Comparison of ENCODE assay signal across 8 cellular contexts in the genomic region with DNA sequence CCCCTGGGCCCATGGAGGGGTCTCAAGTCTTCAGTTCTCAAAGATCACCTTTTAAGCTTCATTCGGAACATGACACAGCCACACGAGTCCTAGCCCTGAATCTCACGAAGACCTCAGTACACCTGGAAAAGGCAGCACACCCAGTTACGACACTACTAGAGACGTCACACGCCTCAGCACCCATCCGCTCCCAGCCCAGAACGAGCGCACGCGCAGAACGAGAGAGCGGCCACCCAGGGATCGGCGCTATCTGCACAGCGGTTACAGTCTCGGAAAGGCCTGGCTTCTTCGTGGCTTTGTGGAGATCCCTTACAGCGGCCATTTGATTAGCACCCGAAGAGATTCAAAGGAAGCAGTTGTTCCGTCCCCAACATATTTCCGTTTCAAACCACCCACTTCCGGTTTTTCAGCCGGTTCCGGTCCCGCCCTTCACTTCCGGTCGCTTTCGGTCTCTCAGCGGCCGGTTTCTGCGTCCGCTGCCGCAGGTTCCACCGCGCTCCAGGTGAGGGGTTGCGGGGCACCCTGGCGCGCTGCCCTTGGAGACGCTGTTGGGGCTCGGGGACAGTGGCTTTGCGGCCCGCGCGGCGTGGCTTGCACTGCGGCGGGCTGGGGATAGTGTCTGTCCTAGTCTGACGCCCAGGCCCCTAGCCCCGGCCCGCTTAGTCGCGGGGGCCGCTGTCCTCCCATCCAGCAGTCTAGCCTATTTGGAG. TPM values are rescaled to one million over a fixed set of nuclear protein-coding genes. Genes with fewer than 3 reads are reported as not detected.
DNase-seq lines count a peak whose midpoint lies in the region; ATAC-seq, FAIRE-seq and TF ChIP-seq lines count a peak whose summit lies in the region.

A gene with protein sequence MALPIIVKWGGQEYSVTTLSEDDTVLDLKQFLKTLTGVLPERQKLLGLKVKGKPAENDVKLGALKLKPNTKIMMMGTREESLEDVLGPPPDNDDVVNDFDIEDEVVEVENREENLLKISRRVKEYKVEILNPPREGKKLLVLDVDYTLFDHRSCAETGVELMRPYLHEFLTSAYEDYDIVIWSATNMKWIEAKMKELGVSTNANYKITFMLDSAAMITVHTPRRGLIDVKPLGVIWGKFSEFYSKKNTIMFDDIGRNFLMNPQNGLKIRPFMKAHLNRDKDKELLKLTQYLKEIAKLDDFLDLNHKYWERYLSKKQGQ (plus strand): TSS at position 432 of the 710 bp plus-strand sequence. CDS start 5,626 bp downstream, outside the sequence.

- peak within 1 kb of the TSS; percentile 94 to 98 (median 97) for H3K4me3 ChIP-seq in HepG2 (replicated peaks in 1 of 3; ENCODE audit: insufficient read depth in 1 of 3, low read depth in 2 of 3, low read length in 3 of 3)

- H4K20me1 ChIP-seq in HepG2 (ENCODE audit: insufficient read depth, low read length), result no peaks in the 10 kb centered on the region

- TF ChIP-seq CTCF in C4-2B (conservative IDR thresholded peaks at IDR 0.05) (no peak), HepG2 (CRISPR knock-in tag; IDR thresholded peaks at IDR 0.05) (no peak)

- no TSS peak for BruUV-seq in HepG2 (replicated peaks; lab: Mats Ljungman, UMichigan)

- 3% methylated on average over 42 of the region's 54 CpGs for WGBS in HepG2 (ENCODE audit: low lambda C conversion rate)

- peak; percentile 86 for FAIRE-seq in HepG2 (lab: Jason Lieb, UNC)

- POLR2A ChIA-PET in HepG2 (lab: Yijun Ruan, JAX), result no interaction called here

- ATAC-seq in GM19395 (IDR thresholded peaks at IDR 0.05; ENCODE audit: unreplicated experiment), result peak; percentile 96
- peak; percentile 74 for ATAC-seq in HG03558 (IDR thresholded peaks at IDR 0.05; ENCODE audit: extremely low read depth, unreplicated experiment)
- ATAC-seq in HepG2, result peak; percentile 96

- H3K9me3 ChIP-seq in HepG2 (ENCODE audit: low read length), result no peaks in the 10 kb centered on the region; the same call in 1 of the 2 replicates

- H3K27ac ChIP-seq in C4-2B (peak within 1 kb of the TSS; percentile 82), HepG2 (ENCODE audit: extremely low read length, insufficient read depth, low read length) (peak within 1 kb of the TSS; percentile 79)

- H3K27me3 ChIP-seq in HepG2 (ENCODE audit: control insufficient read depth in 1 of 2, insufficient read depth in 2 of 2, low read length in 2 of 2), result no peaks in the 10 kb centered on the region; a peak in 1 of 5 replicates

- intact Hi-C loops in HepG2 (cut with micrococcal nuclease; ENCODE audit: unreplicated experiment), result loop anchor here (1.0 to 2.0 kb wide), 2 partner anchors 55 to 106 kb away; no protein-coding TSS in a partner anchor

- peak within 1 kb of the TSS; percentile 81 for H2AFZ ChIP-seq in HepG2 (ENCODE audit: low read length)

- peak within 1 kb of the TSS; percentile 89 for H3K4me2 ChIP-seq in HepG2 (ENCODE audit: low read depth, low read length)

- H3K36me3 ChIP-seq in HepG2 (replicated peaks in 1 of 2; ENCODE audit: control insufficient read depth in 1 of 2, insufficient read depth in 2 of 2, low read length in 2 of 2), result no peaks in the 10 kb centered on the region

- peak; percentile 77 to 78; a peak in 3 of 4 replicates for TF ChIP-seq POLR2A in HepG2 (IDR thresholded peaks at IDR 0.05; ENCODE audit: insufficient read depth in 1 of 2, low read depth in 2 of 2, low read length in 2 of 2)

- peaks cover 8% of the 10 kb centered on the region for H3K79me2 ChIP-seq in HepG2 (ENCODE audit: insufficient read depth, low read length)

- DNase-seq in NCI-H774 (lab: John Stamatoyannopoulos, UW), result peak; percentile 85
- DNase-seq in activated CD4-positive, alpha-beta T cell treated with anti-CD3 and anti-CD28 coated beads, Interleukin-2, amount 50 U/mL, for 4 hours, result peak; percentile 67 to 73
- peak; percentile 70 for DNase-seq in dermis blood vessel endothelial cell
- peak; percentile 76 for DNase-seq in HepG2 (ENCODE audit: low spot score)
- peak; percentile 73 for DNase-seq in stimulated activated CD4-positive, alpha-beta T cell treated with anti-CD3 and anti-CD28 coated beads, Interleukin-4, amount 100 ng/mL, for 1 hour

- no peak for TF ChIP-seq EP300 in HepG2 (IDR thresholded peaks at IDR 0.05; ENCODE audit: low read depth in 2 of 2, low read length in 2 of 2)
- no peak; the same call in 1 of the 2 replicates for TF ChIP-seq EP300 in HepG2 (CRISPR knock-in tag; IDR thresholded peaks at IDR 0.05; ENCODE audit: borderline replicate concordance)

- in situ Hi-C loops in HepG2 (cut with HindIII; ENCODE audit: extremely low pct_ligation_motif_present, low pct_unique_long_range_greater_than_20kb), result no loop called here

- peak; percentile 10; the same call in 1 of the 2 replicates for TF ChIP-seq RAD21 in HepG2 (CRISPR knock-in tag; IDR thresholded peaks at IDR 0.05)

- peak within 1 kb of the TSS; percentile 75 for H3K9ac ChIP-seq in HepG2 (ENCODE audit: insufficient read depth, low read depth, low read length)

- H3K4me1 ChIP-seq in HepG2 (ENCODE audit: insufficient read depth, low read length), result peaks cover 26% of the 10 kb centered on the region

- CTCF ChIA-PET in HepG2 (lab: Yijun Ruan, JAX; ENCODE audit: low intra/inter-chr PET ratio, low total read pairs), result no interaction called here

TF ChIP-seq in HepG2, 621 proteins besides CTCF, POLR2A, EP300 and RAD21 (continues in another document):
- TF ChIP-seq, protein P1, sequence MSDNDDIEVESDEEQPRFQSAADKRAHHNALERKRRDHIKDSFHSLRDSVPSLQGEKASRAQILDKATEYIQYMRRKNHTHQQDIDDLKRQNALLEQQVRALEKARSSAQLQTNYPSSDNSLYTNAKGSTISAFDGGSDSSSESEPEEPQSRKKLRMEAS (IDR thresholded peaks at IDR 0.05), result peak; percentile 64
- peak; percentile 93 for TF ChIP-seq ELF1 (CRISPR knock-in tag; IDR thresholded peaks at IDR 0.05)
- peak; percentile 74 for TF ChIP-seq SALL1 (CRISPR knock-in tag; IDR thresholded peaks at IDR 0.05)
- peak; percentile 65; the same call in 1 of the 2 replicates for TF ChIP-seq ZNF350 (CRISPR knock-in tag; IDR thresholded peaks at IDR 0.05; ENCODE audit: borderline replicate concordance, low read depth)
- TF ChIP-seq SRY (CRISPR knock-in tag; IDR thresholded peaks at IDR 0.05), result peak; percentile 92
- peak; percentile 43; the same call in 1 of the 2 replicates for TF ChIP-seq ELF4 (CRISPR knock-in tag; IDR thresholded peaks at IDR 0.05; ENCODE audit: borderline replicate concordance)
- no peak for TF ChIP-seq HNRNPH1 (optimal IDR thresholded peaks at IDR 0.05; ENCODE audit: low read depth, low read length)
- TF ChIP-seq, protein P2, sequence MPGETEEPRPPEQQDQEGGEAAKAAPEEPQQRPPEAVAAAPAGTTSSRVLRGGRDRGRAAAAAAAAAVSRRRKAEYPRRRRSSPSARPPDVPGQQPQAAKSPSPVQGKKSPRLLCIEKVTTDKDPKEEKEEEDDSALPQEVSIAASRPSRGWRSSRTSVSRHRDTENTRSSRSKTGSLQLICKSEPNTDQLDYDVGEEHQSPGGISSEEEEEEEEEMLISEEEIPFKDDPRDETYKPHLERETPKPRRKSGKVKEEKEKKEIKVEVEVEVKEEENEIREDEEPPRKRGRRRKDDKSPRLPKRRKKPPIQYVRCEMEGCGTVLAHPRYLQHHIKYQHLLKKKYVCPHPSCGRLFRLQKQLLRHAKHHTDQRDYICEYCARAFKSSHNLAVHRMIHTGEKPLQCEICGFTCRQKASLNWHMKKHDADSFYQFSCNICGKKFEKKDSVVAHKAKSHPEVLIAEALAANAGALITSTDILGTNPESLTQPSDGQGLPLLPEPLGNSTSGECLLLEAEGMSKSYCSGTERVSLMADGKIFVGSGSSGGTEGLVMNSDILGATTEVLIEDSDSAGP (CRISPR knock-in tag; IDR thresholded peaks at IDR 0.05; ENCODE audit: borderline replicate concordance), result peak; percentile 83; the same call in 1 of the 2 replicates

RNA-seq across cellular contexts. Expression of the gene that starts here (rescaled TPM):
- total RNA-seq in dermis blood vessel endothelial cell (11.7 and 14.8 TPM in 2 replicates), HepG2 (2016; rRNA removed; fragmentation: Illumina TruSeq; extraction: Trizol) (12.6 and 20.2 TPM in 2 replicates)
- total RNA-seq in HepG2 (2016; cell fraction: cytosol; rRNA removed; fragmentation: Illumina TruSeq; extraction: Trizol; ENCODE audit: low read depth), result 2.4 and 2.6 TPM in 2 replicates
- total RNA-seq in HepG2 (2016; cell fraction: insoluble cytoplasmic fraction; rRNA removed; fragmentation: Illumina TruSeq; extraction: Trizol), result 11.6 and 19.3 TPM in 2 replicates
- total RNA-seq in HepG2 (2016; cell fraction: membrane; rRNA removed; fragmentation: Illumina TruSeq; extraction: Trizol), result 5.3 and 7.5 TPM in 2 replicates
- 8.9 and 9.5 TPM in 2 replicates for total RNA-seq in HepG2 (2016; cell fraction: nucleus; rRNA removed; fragmentation: Illumina TruSeq; extraction: Trizol)
- polyA plus RNA-seq in HepG2 (2011; rRNA removed), result 5.2 and 6.5 TPM in 2 replicates
- 2.2 and 4.3 TPM in 2 replicates for polyA plus RNA-seq in HepG2 (2011; cell fraction: cytosol; rRNA removed)
- polyA plus RNA-seq in HepG2 (2011; cell fraction: nucleus; rRNA removed), result 1.3 and 2.2 TPM in 2 replicates
- 12.3 and 12.8 TPM in 2 replicates for polyA plus RNA-seq in HepG2 (2012)
- polyA plus RNA-seq in HepG2 (2016; cell fraction: cytosol; fragmentation: Illumina TruSeq; extraction: Trizol; ENCODE audit: low read depth), result 2.4 and 3.0 TPM in 2 replicates
- 27.3 and 29.1 TPM in 2 replicates for polyA plus RNA-seq in HepG2 (2016; cell fraction: insoluble cytoplasmic fraction; fragmentation: Illumina TruSeq; extraction: Trizol; ENCODE audit: low read depth)
- polyA plus RNA-seq in HepG2 (2016; cell fraction: membrane; fragmentation: Illumina TruSeq; extraction: Trizol; ENCODE audit: low read depth), result 6.5 and 7.9 TPM in 2 replicates
- 19.4 and 20.6 TPM in 2 replicates for polyA plus RNA-seq in HepG2 (2016; cell fraction: nucleus; fragmentation: Illumina TruSeq; extraction: Trizol; ENCODE audit: insufficient read depth, low read depth)
- 0.98 and 1.6 TPM in 2 replicates for polyA minus RNA-seq in HepG2 (2011; rRNA and poly(A)+ RNA removed; ENCODE audit: low replicate concordance)
- 3.0 and 4.1 TPM in 2 replicates for polyA minus RNA-seq in HepG2 (2011; cell fraction: cytosol; rRNA and poly(A)+ RNA removed)
- 6.2 and 9.3 TPM in 2 replicates for polyA minus RNA-seq in HepG2 (2011; cell fraction: nucleus; rRNA and poly(A)+ RNA removed)

Comparison
In these comparisons a context has a peak if more than half of its experiments do, and no peak if none do; other contexts are left out.
1. Peak in every context shown above with its lines: DNase-seq, ATAC-seq, H3K4me3 ChIP-seq and H3K27ac ChIP-seq.